ENCODE assay signal across 8 cellular contexts in the genomic region with DNA sequence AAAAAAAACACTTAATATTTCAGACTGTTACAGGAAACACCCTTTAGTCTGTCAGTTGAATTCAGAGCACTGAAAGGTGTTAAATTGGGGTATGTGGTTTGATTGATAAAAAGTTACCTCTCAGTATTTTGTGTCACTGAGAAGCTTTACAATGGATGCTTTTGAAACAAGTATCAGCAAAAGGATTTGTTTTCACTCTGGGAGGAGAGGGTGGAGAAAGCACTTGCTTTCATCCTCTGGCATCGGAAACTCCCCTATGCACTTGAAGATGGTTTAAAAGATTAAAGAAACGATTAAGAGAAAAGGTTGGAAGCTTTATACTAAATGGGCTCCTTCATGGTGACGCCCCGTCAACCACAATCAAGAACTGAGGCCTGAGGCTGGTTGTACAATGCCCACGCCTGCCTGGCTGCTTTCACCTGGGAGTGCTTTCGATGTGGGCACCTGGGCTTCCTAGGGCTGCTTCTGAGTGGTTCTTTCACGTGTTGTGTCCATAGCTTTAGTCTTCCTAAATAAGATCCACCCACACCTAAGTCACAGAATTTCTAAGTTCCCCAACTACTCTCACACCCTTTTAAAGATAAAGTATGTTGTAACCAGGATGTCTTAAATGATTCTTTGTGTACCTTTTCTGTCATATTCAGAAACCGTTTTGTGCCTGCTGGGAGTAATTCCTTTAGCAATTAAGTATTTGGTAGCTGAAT. TPM values are rescaled to one million over a fixed set of nuclear protein-coding genes. Genes with fewer than 3 reads are reported as not detected.
DNase-seq lines count a peak whose midpoint lies in the region; ATAC-seq and TF ChIP-seq lines count a peak whose summit lies in the region.

No MANE protein-coding gene starts in this region.

- intact Hi-C loops in IMR-90 (cut with micrococcal nuclease), result no loop called here

- TF ChIP-seq CTCF in IMR-90 (conservative IDR thresholded peaks at IDR 0.05; ENCODE audit: low read depth, low read length) (no peak), fibroblast of lung (conservative IDR thresholded peaks at IDR 0.05 in 1 of 2, IDR thresholded peaks at IDR 0.05 in 1 of 2; ENCODE audit: low read depth in 1 of 2, low read length in 2 of 2) (no peak)

- peak overlapping the region; percentile 34 for H4K5ac ChIP-seq in IMR-90 (ENCODE audit: low read depth, low read length)

- no peaks in the 10 kb centered on the region for H3K79me2 ChIP-seq in fibroblast of lung (ENCODE audit: control insufficient read depth, insufficient read depth, low read length)

- H3K9me3 ChIP-seq in IMR-90 (ENCODE audit: control insufficient read depth, insufficient read depth, low read length) (no peaks in the 10 kb centered on the region), fibroblast of lung (ENCODE audit: control insufficient read depth, insufficient read depth, low read depth, low read length) (no peaks in the 10 kb centered on the region)

- H3K4me2 ChIP-seq in IMR-90 (ENCODE audit: low read depth, low read length) (no peak overlapping the region), fibroblast of lung (ENCODE audit: extremely low read depth, insufficient read depth, low read length) (no peak overlapping the region)

- H3K27ac ChIP-seq in IMR-90 (ENCODE audit: insufficient read depth, low read length), result peak overlapping the region; percentile 91
- peak overlapping the region; percentile 99 for H3K27ac ChIP-seq in fibroblast of lung (ENCODE audit: insufficient read depth, low read length)

- H2AK5ac ChIP-seq in IMR-90 (ENCODE audit: low read depth, low read length), result peak overlapping the region; percentile 59; the same call in 1 of the 2 replicates

- H3K9ac ChIP-seq in IMR-90 (ENCODE audit: low read depth, low read length), result peak overlapping the region; percentile 49
- no peak overlapping the region for H3K9ac ChIP-seq in fibroblast of lung (ENCODE audit: insufficient read depth, low read length)

- peak overlapping the region; percentile 65 for H2BK20ac ChIP-seq in IMR-90 (ENCODE audit: low read depth, low read length)

- BruUV-seq in IMR-90 (replicated peaks; lab: Mats Ljungman, UMichigan), result TSS peak; percentile 85

- peak overlapping the region; percentile 65; the same call in 1 of the 2 replicates for H3K18ac ChIP-seq in IMR-90 (ENCODE audit: low read depth, low read length)

- DNase-seq in IMR-90 (no peak), activated T-cell treated with anti-CD3 and anti-CD28 coated beads for 48 hours (ENCODE audit: low read depth) (peak; percentile 25), fibroblast of lung (ENCODE audit: low read depth in 2 of 2) (no peak), iPS-NIHi11 (ENCODE audit: low spot score) (no peak), mucosa of gallbladder (ENCODE audit: low spot score) (no peak), NCI-H446 (lab: John Stamatoyannopoulos, UW) (no peak)
- peak; percentile 29 for DNase-seq in stimulated activated CD8-positive, alpha-beta memory T cell treated with anti-CD3 and anti-CD28 coated beads, Interleukin-12 subunit alpha, Interleukin-12 subunit beta, amount 100 ng/mL, for 4 hours (ENCODE audit: low read depth)

- H3K23ac ChIP-seq in IMR-90 (ENCODE audit: low read depth, low read length), result peak overlapping the region; percentile 45

- H3K36me3 ChIP-seq in IMR-90 (ENCODE audit: control insufficient read depth, insufficient read depth, low read length) (peaks cover 60% of the 10 kb centered on the region), fibroblast of lung (ENCODE audit: control insufficient read depth, insufficient read depth, low read length) (peaks cover 42% of the 10 kb centered on the region)

- 93% methylated on average over 3 of the region's 8 CpGs; no CpG with 5 or more reads in 1 of the 2 experiments for WGBS in IMR-90 (ENCODE audit: extremely low coverage in 2 of 2, insufficient read length in 1 of 2), 2 experiments

- peak overlapping the region; percentile 41; the same call in 1 of the 2 replicates for H3K56ac ChIP-seq in IMR-90 (ENCODE audit: extremely low read depth, insufficient read depth, low read length)

- H4K8ac ChIP-seq in IMR-90 (ENCODE audit: low read depth in 2 of 2, low read length in 2 of 2), result peak overlapping the region; percentile 24 to 49; a peak in 1 of 4 replicates

- peaks cover 28% of the 10 kb centered on the region; the same call in 1 of the 2 replicates for H3K9me1 ChIP-seq in IMR-90 (ENCODE audit: insufficient read depth, low read length)

- H3K27me3 ChIP-seq in IMR-90 (ENCODE audit: control insufficient read depth, insufficient read depth, low read length) (no peaks in the 10 kb centered on the region), fibroblast of lung (ENCODE audit: control insufficient read depth, insufficient read depth, low read length) (no peaks in the 10 kb centered on the region)

- H4K20me1 ChIP-seq in IMR-90 (ENCODE audit: insufficient read depth, low read length) (peaks cover 7% of the 10 kb centered on the region), fibroblast of lung (ENCODE audit: control insufficient read depth, extremely low read depth, insufficient read depth, low read length) (no peaks in the 10 kb centered on the region)

- dilution Hi-C loops in IMR-90 (cut with HindIII; ENCODE audit: low sequenced_read_pairs, unreplicated experiment), result no loop called here

- no peak overlapping the region for H2AFZ ChIP-seq in IMR-90 (replicated peaks; ENCODE audit: low read length, poor library complexity)
- H2AFZ ChIP-seq in fibroblast of lung (ENCODE audit: low read length), result no peak overlapping the region

- H3K4me3 ChIP-seq in IMR-90 (ENCODE audit: insufficient read depth, low read depth, low read length) (no peak overlapping the region), fibroblast of lung (replicated peaks in 1 of 4; ENCODE audit: control extremely low read depth in 1 of 4, insufficient read depth in 1 of 4, low read depth in 3 of 4, low read length in 4 of 4) (no peak overlapping the region)

- H2AK9ac ChIP-seq in IMR-90 (replicated peaks; ENCODE audit: low read depth, low read length, poor library complexity), result no peak overlapping the region

- peak overlapping the region; percentile 13; the same call in 1 of the 3 replicates for H2BK15ac ChIP-seq in IMR-90 (ENCODE audit: low read depth, low read length)

- POLR2A ChIA-PET in IMR-90 (lab: Charles Lee; ENCODE audit: unreplicated experiment), result no interaction called here

- H2BK120ac ChIP-seq in IMR-90 (ENCODE audit: low read depth, low read length), result peak overlapping the region; percentile 60

- peak overlapping the region; percentile 98 for H2BK5ac ChIP-seq in IMR-90 (ENCODE audit: low read depth, low read length, poor library complexity, severe bottlenecking)

- peak overlapping the region; percentile 81 for H4K91ac ChIP-seq in IMR-90 (ENCODE audit: insufficient read depth, low read depth, low read length)

- peak overlapping the region; percentile 61 for H3K14ac ChIP-seq in IMR-90 (replicated peaks; ENCODE audit: low read depth, low read length)

- H3K4me1 ChIP-seq in IMR-90 (ENCODE audit: control insufficient read depth, insufficient read depth, low read length) (peaks cover 29% of the 10 kb centered on the region), fibroblast of lung (ENCODE audit: control insufficient read depth, extremely low read depth, insufficient read depth, low read length) (peaks cover 34% of the 10 kb centered on the region)

- in situ Hi-C loops in IMR-90 (cut with MboI; ENCODE audit: low sequenced_read_pairs), result loop anchor here (25.0 kb wide), 1 partner anchor 105 kb away; no protein-coding TSS in a partner anchor

- TF ChIP-seq POLR2A in IMR-90 (IDR thresholded peaks at IDR 0.05; ENCODE audit: low read depth, low read length), result no peak

- TF ChIP-seq RAD21 in IMR-90 (IDR thresholded peaks at IDR 0.05; ENCODE audit: low read length), result no peak

- CTCF ChIA-PET in IMR-90 (lab: Yijun Ruan, JAX), result interaction anchor here (0.7 kb wide), 2 partner anchors 36 to 93 kb away, joined by 3 to 4 read pairs; no protein-coding TSS in a partner anchor

- ATAC-seq in IMR-90 (ENCODE audit: low read depth) (no peak), HG02588 (IDR thresholded peaks at IDR 0.05; ENCODE audit: unreplicated experiment) (no peak)

- H3K79me1 ChIP-seq in IMR-90 (ENCODE audit: low read depth in 1 of 2, low read length in 2 of 2), result peaks cover 0 to 19% of the 10 kb centered on the region in 2 experiments; a peak in 1 of 4 replicates

- H3K4ac ChIP-seq in IMR-90 (ENCODE audit: low read depth, low read length), result peak overlapping the region; percentile 75

RNA-seq across cellular contexts. Expression of a gene that starts 17.9 kb away (rescaled TPM):
- 103 and 114 TPM in 2 replicates for total RNA-seq in IMR-90 (2012; rRNA removed)
- polyA plus RNA-seq in IMR-90 (2012; rRNA removed), result 107 and 109 TPM in 2 replicates
- 73.8 and 86.4 TPM in 2 replicates for polyA plus RNA-seq in IMR-90 (2012; cell fraction: cytosol; rRNA removed)
- 97.1 and 98.5 TPM in 2 replicates for polyA plus RNA-seq in IMR-90 (2012; cell fraction: nucleus; rRNA removed; ENCODE audit: low replicate concordance)
- 87.1 and 114 TPM in 2 replicates for total RNA-seq in fibroblast of lung
- 116 and 180 TPM in 2 replicates for polyA plus RNA-seq in fibroblast of lung
- polyA plus RNA-seq in fibroblast of lung (2012), result 77.4 and 119 TPM in 2 replicates
- 179 and 201 TPM in 2 replicates for polyA minus RNA-seq in fibroblast of lung (ENCODE audit: low replicate concordance)
- total RNA-seq in mucosa of gallbladder, result 51.2 TPM

RNA-seq across cellular contexts. Expression of a gene that starts 18.0 kb away (rescaled TPM):
- total RNA-seq in IMR-90 (2012; rRNA removed) (9.0 and 12.2 TPM in 2 replicates), fibroblast of lung (15.9 and 16.3 TPM in 2 replicates), mucosa of gallbladder (13.2 TPM)
- polyA plus RNA-seq in IMR-90 (2012; rRNA removed) (7.4 and 9.8 TPM in 2 replicates), fibroblast of lung (12.7 and 14.7 TPM in 2 replicates)
- 4.6 and 4.8 TPM in 2 replicates for polyA plus RNA-seq in IMR-90 (2012; cell fraction: cytosol; rRNA removed)
- polyA plus RNA-seq in IMR-90 (2012; cell fraction: nucleus; rRNA removed; ENCODE audit: low replicate concordance), result 1.3 and 5.0 TPM in 2 replicates
- polyA plus RNA-seq in fibroblast of lung (2012), result 9.6 and 12.4 TPM in 2 replicates
- 2.0 TPM in 1 of 2 replicates, not detected in the other for polyA minus RNA-seq in fibroblast of lung (ENCODE audit: low replicate concordance)

RNA-seq across cellular contexts. Expression of a gene that starts 35.7 kb away (rescaled TPM):
- total RNA-seq in IMR-90 (2012; rRNA removed) (40.5 and 48.8 TPM in 2 replicates), fibroblast of lung (64.5 and 95.6 TPM in 2 replicates), mucosa of gallbladder (33.3 TPM)
- polyA plus RNA-seq in IMR-90 (2012; rRNA removed) (27.6 and 30.9 TPM in 2 replicates), fibroblast of lung (18.4 and 19.0 TPM in 2 replicates)
- 17.6 and 18.4 TPM in 2 replicates for polyA plus RNA-seq in IMR-90 (2012; cell fraction: cytosol; rRNA removed)
- polyA plus RNA-seq in IMR-90 (2012; cell fraction: nucleus; rRNA removed; ENCODE audit: low replicate concordance), result 62.0 and 94.0 TPM in 2 replicates
- polyA plus RNA-seq in fibroblast of lung (2012), result 25.8 and 29.0 TPM in 2 replicates
- 24.4 and 26.2 TPM in 2 replicates for polyA minus RNA-seq in fibroblast of lung (ENCODE audit: low replicate concordance)

RNA-seq across cellular contexts. Expression of a gene that starts 35.9 kb away (rescaled TPM):
- total RNA-seq in IMR-90 (2012; rRNA removed) (3.4 and 14.2 TPM in 2 replicates), fibroblast of lung (5.1 and 5.9 TPM in 2 replicates), mucosa of gallbladder (11.3 TPM)
- polyA plus RNA-seq in IMR-90 (2012; rRNA removed) (10.0 and 11.5 TPM in 2 replicates), fibroblast of lung (14.9 and 20.0 TPM in 2 replicates)
- 0.87 and 1.00 TPM in 2 replicates for polyA plus RNA-seq in IMR-90 (2012; cell fraction: cytosol; rRNA removed)
- polyA plus RNA-seq in IMR-90 (2012; cell fraction: nucleus; rRNA removed; ENCODE audit: low replicate concordance), result 0.20 and 1.8 TPM in 2 replicates
- polyA plus RNA-seq in fibroblast of lung (2012), result 17.8 and 21.3 TPM in 2 replicates
- 0.44 and 3.1 TPM in 2 replicates for polyA minus RNA-seq in fibroblast of lung (ENCODE audit: low replicate concordance)

Comparison
In these comparisons a context has a peak if more than half of its experiments do, and no peak if none do; other contexts are left out.
1. DNase-seq: peak in activated T-cell treated with anti-CD3 and anti-CD28 coated beads for 48 hours (single experiment) and stimulated activated CD8-positive, alpha-beta memory T cell treated with anti-CD3 and anti-CD28 coated beads, Interleukin-12 subunit alpha, Interleukin-12 subunit beta, amount 100 ng/mL, for 4 hours (single experiment); none in IMR-90 (single experiment), fibroblast of lung (0 of 2), iPS-NIHi11 (single experiment), mucosa of gallbladder (single experiment) and NCI-H446 (0 of 2).